ENCODE assay signal across 1 cellular context in the genomic region with DNA sequence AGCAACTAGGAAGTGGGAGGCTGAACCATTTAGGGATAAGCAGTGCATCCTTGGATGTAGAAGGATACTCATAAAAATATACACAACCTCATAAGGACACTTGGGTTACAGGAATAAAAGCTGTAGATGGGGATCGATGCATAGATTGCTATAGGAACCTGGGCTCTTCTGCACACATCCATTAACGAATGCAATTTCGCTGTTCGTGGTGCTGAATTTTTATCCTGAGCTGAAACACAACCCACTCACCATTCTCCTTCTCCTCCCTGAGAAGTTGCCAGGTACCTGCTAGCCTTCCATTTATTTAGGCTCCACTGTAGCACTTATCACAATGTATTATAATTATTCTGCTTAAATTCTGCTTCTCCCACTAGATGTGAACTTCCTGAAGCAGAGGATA.
TF ChIP-seq lines count a peak whose summit lies in the region.

No MANE protein-coding gene starts in this region.

TF ChIP-seq in GM12878, 131 proteins besides CTCF, POLR2A, EP300 and RAD21 (continued from another document):
- TF ChIP-seq SKIL (IDR thresholded peaks at IDR 0.05; ENCODE audit: low read depth, poor library complexity, severe bottlenecking), result no peak
- TF ChIP-seq HCFC1 (IDR thresholded peaks at IDR 0.05; ENCODE audit: low read length), result no peak
- TF ChIP-seq REST (IDR thresholded peaks at IDR 0.05; ENCODE audit: low read depth, low read length), result peak; percentile 73
- TF ChIP-seq MEF2A (IDR thresholded peaks at IDR 0.05; ENCODE audit: insufficient read depth, low read depth, low read length), result no peak
